Comparison of ENCODE assay signal across 1 cellular context in genomic region chr16:15788846-15789239, GRCh38.
TF ChIP-seq lines count a peak whose summit lies in the region.

No MANE protein-coding gene starts in this region.

TF ChIP-seq in WTC11, 78 proteins besides CTCF, POLR2A, EP300 and RAD21 (continued from another document):
- no peak for TF ChIP-seq USF1 (CRISPR knock-in tag; IDR thresholded peaks at IDR 0.05)
- TF ChIP-seq ATF1 (CRISPR knock-in tag; IDR thresholded peaks at IDR 0.05) = no peak
- TF ChIP-seq, protein P1, sequence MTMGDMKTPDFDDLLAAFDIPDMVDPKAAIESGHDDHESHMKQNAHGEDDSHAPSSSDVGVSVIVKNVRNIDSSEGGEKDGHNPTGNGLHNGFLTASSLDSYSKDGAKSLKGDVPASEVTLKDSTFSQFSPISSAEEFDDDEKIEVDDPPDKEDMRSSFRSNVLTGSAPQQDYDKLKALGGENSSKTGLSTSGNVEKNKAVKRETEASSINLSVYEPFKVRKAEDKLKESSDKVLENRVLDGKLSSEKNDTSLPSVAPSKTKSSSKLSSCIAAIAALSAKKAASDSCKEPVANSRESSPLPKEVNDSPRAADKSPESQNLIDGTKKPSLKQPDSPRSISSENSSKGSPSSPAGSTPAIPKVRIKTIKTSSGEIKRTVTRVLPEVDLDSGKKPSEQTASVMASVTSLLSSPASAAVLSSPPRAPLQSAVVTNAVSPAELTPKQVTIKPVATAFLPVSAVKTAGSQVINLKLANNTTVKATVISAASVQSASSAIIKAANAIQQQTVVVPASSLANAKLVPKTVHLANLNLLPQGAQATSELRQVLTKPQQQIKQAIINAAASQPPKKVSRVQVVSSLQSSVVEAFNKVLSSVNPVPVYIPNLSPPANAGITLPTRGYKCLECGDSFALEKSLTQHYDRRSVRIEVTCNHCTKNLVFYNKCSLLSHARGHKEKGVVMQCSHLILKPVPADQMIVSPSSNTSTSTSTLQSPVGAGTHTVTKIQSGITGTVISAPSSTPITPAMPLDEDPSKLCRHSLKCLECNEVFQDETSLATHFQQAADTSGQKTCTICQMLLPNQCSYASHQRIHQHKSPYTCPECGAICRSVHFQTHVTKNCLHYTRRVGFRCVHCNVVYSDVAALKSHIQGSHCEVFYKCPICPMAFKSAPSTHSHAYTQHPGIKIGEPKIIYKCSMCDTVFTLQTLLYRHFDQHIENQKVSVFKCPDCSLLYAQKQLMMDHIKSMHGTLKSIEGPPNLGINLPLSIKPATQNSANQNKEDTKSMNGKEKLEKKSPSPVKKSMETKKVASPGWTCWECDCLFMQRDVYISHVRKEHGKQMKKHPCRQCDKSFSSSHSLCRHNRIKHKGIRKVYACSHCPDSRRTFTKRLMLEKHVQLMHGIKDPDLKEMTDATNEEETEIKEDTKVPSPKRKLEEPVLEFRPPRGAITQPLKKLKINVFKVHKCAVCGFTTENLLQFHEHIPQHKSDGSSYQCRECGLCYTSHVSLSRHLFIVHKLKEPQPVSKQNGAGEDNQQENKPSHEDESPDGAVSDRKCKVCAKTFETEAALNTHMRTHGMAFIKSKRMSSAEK (CRISPR knock-in tag; IDR thresholded peaks at IDR 0.05; ENCODE audit: borderline replicate concordance) = no peak
- TF ChIP-seq PREB (CRISPR knock-in tag; IDR thresholded peaks at IDR 0.05; ENCODE audit: borderline replicate concordance) = no peak
- TF ChIP-seq PRRX2 (CRISPR knock-in tag; IDR thresholded peaks at IDR 0.05) = no peak
- no peak for TF ChIP-seq ESRRA (CRISPR knock-in tag; IDR thresholded peaks at IDR 0.05; ENCODE audit: borderline replicate concordance)
- no peak for TF ChIP-seq MLX (CRISPR knock-in tag; IDR thresholded peaks at IDR 0.05)
- TF ChIP-seq GTF2I (CRISPR knock-in tag; conservative IDR thresholded peaks at IDR 0.05) = 0 out of 2 replicates have a peak, but pooled peaks have one; percentile 52
- no peak for TF ChIP-seq ZNF416 (CRISPR knock-in tag; IDR thresholded peaks at IDR 0.05)
- TF ChIP-seq ZBTB21 (CRISPR knock-in tag; IDR thresholded peaks at IDR 0.05; ENCODE audit: borderline replicate concordance) = no peak
- TF ChIP-seq, protein P2, sequence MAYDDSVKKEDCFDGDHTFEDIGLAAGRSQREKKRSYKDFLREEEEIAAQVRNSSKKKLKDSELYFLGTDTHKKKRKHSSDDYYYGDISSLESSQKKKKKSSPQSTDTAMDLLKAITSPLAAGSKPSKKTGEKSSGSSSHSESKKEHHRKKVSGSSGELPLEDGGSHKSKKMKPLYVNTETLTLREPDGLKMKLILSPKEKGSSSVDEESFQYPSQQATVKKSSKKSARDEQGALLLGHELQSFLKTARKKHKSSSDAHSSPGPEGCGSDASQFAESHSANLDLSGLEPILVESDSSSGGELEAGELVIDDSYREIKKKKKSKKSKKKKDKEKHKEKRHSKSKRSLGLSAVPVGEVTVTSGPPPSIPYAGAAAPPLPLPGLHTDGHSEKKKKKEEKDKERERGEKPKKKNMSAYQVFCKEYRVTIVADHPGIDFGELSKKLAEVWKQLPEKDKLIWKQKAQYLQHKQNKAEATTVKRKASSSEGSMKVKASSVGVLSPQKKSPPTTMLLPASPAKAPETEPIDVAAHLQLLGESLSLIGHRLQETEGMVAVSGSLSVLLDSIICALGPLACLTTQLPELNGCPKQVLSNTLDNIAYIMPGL (CRISPR knock-in tag; IDR thresholded peaks at IDR 0.05) = no peak
- TF ChIP-seq RORB (CRISPR knock-in tag; IDR thresholded peaks at IDR 0.05) = no peak
- TF ChIP-seq MYBL2 (CRISPR knock-in tag; IDR thresholded peaks at IDR 0.05) = no peak
- TF ChIP-seq JAZF1 (CRISPR knock-in tag; IDR thresholded peaks at IDR 0.05) = no peak
- TF ChIP-seq ZNF121 (CRISPR knock-in tag; IDR thresholded peaks at IDR 0.05) = peak; percentile 23; the same call in 1 of the 2 replicates
- no peak for TF ChIP-seq SMAD4 (CRISPR knock-in tag; IDR thresholded peaks at IDR 0.05)
TF ChIP-seq in WTC11: peak in this region for 2.
